8 cellular contexts compared by ENCODE assay signal in genomic region chr11:11978792-11979486, GRCh38. TPM values are rescaled to one million over a fixed set of nuclear protein-coding genes. Genes with fewer than 3 reads are reported as not detected.
A peak's percentile ranks its signal among the peaks of the same experiment; 100 is the strongest.
DNase-seq lines count a peak whose midpoint lies in the region; ATAC-seq and TF ChIP-seq lines count a peak whose summit lies in the region.

No MANE protein-coding gene starts in this region.

- DNase-seq in left ventricle myocardium superior, result peak; percentile 92
- DNase-seq in activated gamma-delta T cell treated with Interleukin-2 at 50 U/mL for 16 hours, result no peak

- H3K27ac ChIP-seq in HEK293 (ENCODE audit: extremely low read depth, low read depth, low read length) (no peak overlapping the region), angular gyrus (ENCODE audit: low read depth, low read length) (peak overlapping the region; percentile 50), skin epidermis (peak overlapping the region in 17 of 21 experiments; percentile 9 to 75 (median 44))

- H3K4me3 ChIP-seq in HEK293 (ENCODE audit: low read depth, low read length), result no peak overlapping the region
- H3K4me3 ChIP-seq in skin epidermis, result no peak overlapping the region

- no peaks in the 10 kb centered on the region for H3K4me1 ChIP-seq in HEK293 (ENCODE audit: control insufficient read depth, insufficient read depth, low read length)

- intact Hi-C loops in left ventricle myocardium superior (cut with micrococcal nuclease), result no loop called here

- no peak for TF ChIP-seq CTCF in HEK293 (tag by site-specific recombination; IDR thresholded peaks at IDR 0.05)

- POLR2A ChIA-PET in HEK293 (lab: Yijun Ruan, JAX), result interaction anchor here (0.6 kb wide), 1 partner anchor 16 kb away, joined by 3 read pairs; no protein-coding TSS in a partner anchor

- ATAC-seq in left ventricle myocardium superior, result peak; percentile 76
- ATAC-seq in HG03439 (IDR thresholded peaks at IDR 0.05; ENCODE audit: unreplicated experiment), result no peak
- no peak for ATAC-seq in HG03521 (IDR thresholded peaks at IDR 0.05; ENCODE audit: unreplicated experiment)
- ATAC-seq in GM19351 (IDR thresholded peaks at IDR 0.05; ENCODE audit: unreplicated experiment), result no peak

- H3K9me3 ChIP-seq in HEK293 (ENCODE audit: control insufficient read depth, insufficient read depth, low read depth, low read length), result no peaks in the 10 kb centered on the region

- CTCF ChIA-PET in HEK293 (lab: Yijun Ruan, JAX), result interaction anchor here (0.7 to 6.3 kb wide), 8 partner anchors 12 to 301 kb away, joined by 3 to 57 read pairs (median 3); no protein-coding TSS in a partner anchor

- H3K36me3 ChIP-seq in HEK293 (ENCODE audit: control insufficient read depth in 2 of 2, insufficient read depth in 1 of 2, low read length in 2 of 2), result no peaks in the 10 kb centered on the region

TF ChIP-seq in HEK293, 187 proteins besides CTCF, POLR2A, EP300 and RAD21:
- TF ChIP-seq BCL11A (tag by site-specific recombination; IDR thresholded peaks at IDR 0.05; ENCODE audit: low read depth), result no peak
- 0 out of 2 replicates have a peak, but pooled peaks have one; percentile 23 for TF ChIP-seq ZNF18 (tag by site-specific recombination; IDR thresholded peaks at IDR 0.05)
- peak; percentile 30; the same call in 1 of the 2 replicates for TF ChIP-seq ZIC2 (tag by site-specific recombination; IDR thresholded peaks at IDR 0.05)

RNA-seq across cellular contexts. Expression of gene DKK3, which starts 29.5 kb away (rescaled TPM):
- 657 TPM for total RNA-seq in left ventricle myocardium superior
